8 cellular contexts compared by ENCODE assay signal in the genomic region with DNA sequence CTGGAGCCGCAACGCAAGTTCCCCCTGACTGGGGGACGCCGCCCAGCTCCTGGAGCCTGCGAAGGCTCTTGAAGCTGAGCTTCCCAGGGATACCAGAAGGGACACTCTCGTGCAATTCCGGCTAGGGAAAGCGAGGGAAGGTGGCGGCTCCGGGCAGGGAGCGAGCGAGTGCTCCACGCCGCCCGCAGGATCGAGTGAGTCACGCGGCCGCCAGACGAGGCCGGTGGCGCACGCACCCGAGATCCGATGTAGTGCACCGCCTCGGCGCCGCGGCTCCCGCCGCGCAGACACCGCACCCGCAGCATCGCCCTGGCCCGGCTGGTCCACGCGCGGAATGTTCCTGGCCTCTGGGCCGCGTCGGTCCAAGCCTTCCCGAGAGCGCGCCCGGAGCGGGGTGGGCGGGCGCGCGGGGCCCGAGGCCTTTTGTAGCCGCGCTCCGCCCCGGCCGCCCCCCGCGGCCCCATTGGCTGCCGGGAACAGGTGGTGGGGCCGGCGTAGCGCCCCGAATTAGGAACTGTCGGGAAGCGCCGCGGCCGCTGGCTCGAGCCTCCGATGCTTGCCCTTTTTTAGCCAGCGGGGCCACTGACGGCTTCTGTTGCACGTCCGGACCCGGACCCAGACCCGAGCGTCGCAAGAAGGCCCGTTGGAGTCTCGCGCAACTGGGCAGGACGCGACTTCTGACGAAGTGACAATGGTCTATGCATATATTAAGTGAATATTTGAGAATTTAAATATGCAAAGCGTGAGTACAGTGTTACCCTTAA. TPM values are rescaled to one million over a fixed set of nuclear protein-coding genes. Genes with fewer than 3 reads are reported as not detected.
DNase-seq lines count a peak whose midpoint lies in the region; ATAC-seq lines count a peak whose summit lies in the region.

A gene with protein sequence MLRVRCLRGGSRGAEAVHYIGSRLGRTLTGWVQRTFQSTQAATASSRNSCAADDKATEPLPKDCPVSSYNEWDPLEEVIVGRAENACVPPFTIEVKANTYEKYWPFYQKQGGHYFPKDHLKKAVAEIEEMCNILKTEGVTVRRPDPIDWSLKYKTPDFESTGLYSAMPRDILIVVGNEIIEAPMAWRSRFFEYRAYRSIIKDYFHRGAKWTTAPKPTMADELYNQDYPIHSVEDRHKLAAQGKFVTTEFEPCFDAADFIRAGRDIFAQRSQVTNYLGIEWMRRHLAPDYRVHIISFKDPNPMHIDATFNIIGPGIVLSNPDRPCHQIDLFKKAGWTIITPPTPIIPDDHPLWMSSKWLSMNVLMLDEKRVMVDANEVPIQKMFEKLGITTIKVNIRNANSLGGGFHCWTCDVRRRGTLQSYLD (minus strand): TSS at position 396 of the 764 bp plus-strand sequence. CDS start 91 bp downstream, at position 305.

- no peak for DNase-seq in activated CD4-positive, CD25-positive, alpha-beta regulatory T cell (lab: John Stamatoyannopoulos, UW)
- DNase-seq in NCI-H1417 treated with DMSO at 0.1 percent for 48 hours (lab: John Stamatoyannopoulos, UW) (peak; percentile 2), lung microvascular endothelial cell (ENCODE audit: low read depth in 2 of 2) (peak; percentile 63 to 76)
- peak; percentile 38 for DNase-seq in activated CD4-positive, alpha-beta T cell treated with anti-CD3 and anti-CD28 coated beads, Interleukin-2, amount 50 U/mL, for 1 hour
- DNase-seq in effector CD8-positive, alpha-beta T cell (lab: John Stamatoyannopoulos, UW) = peak; percentile 13
- DNase-seq in stimulated activated CD4-positive, alpha-beta T cell treated with anti-CD3 and anti-CD28 coated beads, TNF-alpha, amount 100 ng/mL, for 48 hours (ENCODE audit: low read depth in 3 of 3) = peak in 2 of 3 donors; percentile 35 to 47

- peak; percentile 72 to 74 for ATAC-seq in activated CD4-positive, CD25-positive, alpha-beta regulatory T cell treated with anti-CD3 and anti-CD28 coated beads, Interleukin-2, amount 50 U/mL, for 24 hours
- ATAC-seq in HG02623 (IDR thresholded peaks at IDR 0.05; ENCODE audit: unreplicated experiment) = peak; percentile 77

RNA-seq across cellular contexts. Expression of the gene that starts here (rescaled TPM):
- 0.20 and 0.44 TPM in 2 replicates for total RNA-seq in lung microvascular endothelial cell

Comparison
In these comparisons a context has a peak if more than half of its experiments do, and no peak if none do; other contexts are left out.
1. Peak in DNase-seq in lung microvascular endothelial cell; RNA of the gene not detected or under 1 TPM.
2. DNase-seq: peak in NCI-H1417 treated with DMSO at 0.1 percent for 48 hours (single experiment), activated CD4-positive, alpha-beta T cell treated with anti-CD3 and anti-CD28 coated beads, Interleukin-2, amount 50 U/mL, for 1 hour (single experiment), effector CD8-positive, alpha-beta T cell (single experiment) and stimulated activated CD4-positive, alpha-beta T cell treated with anti-CD3 and anti-CD28 coated beads, TNF-alpha, amount 100 ng/mL, for 48 hours (2 of 3); none in activated CD4-positive, CD25-positive, alpha-beta regulatory T cell (0 of 4).